ENCODE assay signal across 20 cellular contexts in the genomic region with DNA sequence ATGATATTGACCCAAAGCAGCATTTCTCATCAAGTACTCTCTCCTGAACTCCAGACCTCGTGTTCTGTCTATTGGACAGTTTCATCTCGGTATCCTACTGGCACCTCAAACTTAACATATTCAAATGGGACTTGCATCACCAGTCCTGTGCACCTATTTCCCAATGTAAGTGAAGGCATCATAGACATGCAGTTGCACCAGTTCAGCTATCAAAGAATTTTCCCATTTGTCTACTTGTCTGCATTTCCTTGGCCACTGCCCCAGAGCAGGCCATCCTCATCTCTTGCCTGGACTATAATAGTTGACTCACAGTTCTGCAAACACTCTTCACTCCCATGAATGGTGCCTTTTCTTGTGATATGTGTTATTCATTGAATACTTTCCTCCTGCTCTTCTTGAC. TPM values are rescaled to one million over a fixed set of nuclear protein-coding genes. Genes with fewer than 3 reads are reported as not detected.
"Had no signal": no experiment of that assay in that cellular context is flagged by ENCODE, and none has a peak within 500 bp of the region (broad histone marks: within the 10 kb centered on the region; RNA-seq: fewer than 3 reads in every experiment).

No MANE protein-coding gene starts in this region.

- DNase-seq: activated CD4-positive, alpha-beta T cell treated with anti-CD3 and anti-CD28 coated beads, Interleukin-2, amount 10 ng/mL, durations not matched to agents 24 days and 14 days; activated CD4-positive, CD25-positive, alpha-beta regulatory T cell; activated CD8-positive, alpha-beta memory T cell treated with anti-CD3 and anti-CD28 coated beads, Interleukin-2, amount 50 U/mL, for 48 hours; activated CD8-positive, alpha-beta T cell treated with anti-CD3 and anti-CD28 coated beads, Interleukin-2, amount 10 ng/mL, durations not matched to agents 7 days and 5 days; activated gamma-delta T cell treated with Interleukin-2 at 50 U/mL for 16 hours; activated T-cell treated with anti-CD3 and anti-CD28 coated beads, Interleukin-2, amount 50 U/mL, for 72 hours; amygdala; cerebellar nuclear complex; effector CD8-positive, alpha-beta T cell; gastrocnemius medialis; heart right ventricle; left cardiac atrium; lower lobe of right lung; nephron progenitor cell; spleen; stimulated activated naive CD8-positive, alpha-beta T cell treated with anti-CD3 and anti-CD28 coated beads, Interleukin-15, amount 100 ng/mL, for 72 hours had no signal

- H3K36me3 Mint-ChIP-seq: activated naive CD8-positive, alpha-beta T cell had no signal

- H3K27ac ChIP-seq: lower lobe of right lung, spleen had no signal

- H3K9me3 ChIP-seq: gastrocnemius medialis, heart right ventricle, lower lobe of right lung, spleen had no signal

- H3K4me1 Mint-ChIP-seq: activated CD4-positive, alpha-beta T cell treated with anti-CD3 and anti-CD28 coated beads, Interleukin-2, amount 10 ng/mL, durations not matched to agents 24 days and 14 days; stimulated activated naive CD8-positive, alpha-beta T cell treated with anti-CD3 and anti-CD28 coated beads, Interleukin-15, amount 100 ng/mL, for 72 hours had no signal

- H3K4me3 Mint-ChIP-seq: activated CD4-positive, alpha-beta T cell treated with anti-CD3 and anti-CD28 coated beads, Interleukin-2, amount 10 ng/mL, durations not matched to agents 24 days and 14 days; activated CD8-positive, alpha-beta T cell treated with anti-CD3 and anti-CD28 coated beads, Interleukin-2, amount 10 ng/mL, durations not matched to agents 7 days and 5 days; activated naive CD8-positive, alpha-beta T cell; activated T-cell treated with anti-CD3 and anti-CD28 coated beads, Interleukin-2, amount 50 U/mL, for 72 hours; mesothelial cell of epicardium; nephron progenitor cell; stimulated activated naive CD8-positive, alpha-beta T cell treated with anti-CD3 and anti-CD28 coated beads, Interleukin-15, amount 100 ng/mL, for 72 hours; T-helper 1 cell treated with Interleukin-12 subunit alpha and Interleukin-12 subunit beta and Interleukin-4 antibody, amounts not matched to agents 30 μg/mL and 1 μg/mL, for 36 hours had no signal

- ATAC-seq: activated CD8-positive, alpha-beta T cell treated with anti-CD3 and anti-CD28 coated beads, Interleukin-2, amount 10 ng/mL, durations not matched to agents 7 days and 5 days; activated T-cell treated with anti-CD3 and anti-CD28 coated beads, Interleukin-2, amount 50 U/mL, for 72 hours; gastrocnemius medialis; heart right ventricle; left cardiac atrium; lower lobe of right lung; sciatic nerve; stimulated activated naive CD8-positive, alpha-beta T cell treated with anti-CD3 and anti-CD28 coated beads, Interleukin-15, amount 100 ng/mL, for 72 hours had no signal

- H3K27ac Mint-ChIP-seq: activated CD4-positive, alpha-beta T cell treated with anti-CD3 and anti-CD28 coated beads, Interleukin-2, amount 10 ng/mL, durations not matched to agents 24 days and 14 days; activated CD8-positive, alpha-beta T cell treated with anti-CD3 and anti-CD28 coated beads, Interleukin-2, amount 10 ng/mL, durations not matched to agents 7 days and 5 days; activated naive CD8-positive, alpha-beta T cell; activated T-cell treated with anti-CD3 and anti-CD28 coated beads, Interleukin-2, amount 50 U/mL, for 72 hours; mesothelial cell of epicardium; nephron progenitor cell; stimulated activated naive CD8-positive, alpha-beta T cell treated with anti-CD3 and anti-CD28 coated beads, Interleukin-15, amount 100 ng/mL, for 72 hours; T-helper 1 cell treated with Interleukin-12 subunit alpha and Interleukin-12 subunit beta and Interleukin-4 antibody, amounts not matched to agents 30 μg/mL and 1 μg/mL, for 36 hours had no signal

- H3K4me3 ChIP-seq: gastrocnemius medialis, heart right ventricle, lower lobe of right lung, spleen had no signal

- H3K36me3 ChIP-seq: gastrocnemius medialis, lower lobe of right lung, spleen had no signal

- H3K9me3 Mint-ChIP-seq: activated CD4-positive, alpha-beta T cell treated with anti-CD3 and anti-CD28 coated beads, Interleukin-2, amount 10 ng/mL, durations not matched to agents 24 days and 14 days; nephron progenitor cell; stimulated activated naive CD8-positive, alpha-beta T cell treated with anti-CD3 and anti-CD28 coated beads, Interleukin-15, amount 100 ng/mL, for 72 hours; T-helper 1 cell treated with Interleukin-12 subunit alpha and Interleukin-12 subunit beta and Interleukin-4 antibody, amounts not matched to agents 30 μg/mL and 1 μg/mL, for 36 hours had no signal

- H3K27me3 Mint-ChIP-seq: activated CD4-positive, alpha-beta T cell treated with anti-CD3 and anti-CD28 coated beads, Interleukin-2, amount 10 ng/mL, durations not matched to agents 24 days and 14 days; activated naive CD8-positive, alpha-beta T cell; stimulated activated naive CD8-positive, alpha-beta T cell treated with anti-CD3 and anti-CD28 coated beads, Interleukin-15, amount 100 ng/mL, for 72 hours had no signal

- H3K27me3 ChIP-seq: gastrocnemius medialis, heart right ventricle, spleen had no signal

RNA-seq across cellular contexts. Expression of a gene that starts 11.3 kb away (rescaled TPM):
- total RNA-seq: activated CD4-positive, alpha-beta T cell treated with anti-CD3 and anti-CD28 coated beads, Interleukin-2, amount 10 ng/mL, durations not matched to agents 24 days and 14 days; activated CD8-positive, alpha-beta T cell treated with anti-CD3 and anti-CD28 coated beads, Interleukin-2, amount 10 ng/mL, durations not matched to agents 7 days and 5 days; activated T-cell treated with anti-CD3 and anti-CD28 coated beads, Interleukin-2, amount 50 U/mL, for 72 hours had no signal
